In the genomic region with DNA sequence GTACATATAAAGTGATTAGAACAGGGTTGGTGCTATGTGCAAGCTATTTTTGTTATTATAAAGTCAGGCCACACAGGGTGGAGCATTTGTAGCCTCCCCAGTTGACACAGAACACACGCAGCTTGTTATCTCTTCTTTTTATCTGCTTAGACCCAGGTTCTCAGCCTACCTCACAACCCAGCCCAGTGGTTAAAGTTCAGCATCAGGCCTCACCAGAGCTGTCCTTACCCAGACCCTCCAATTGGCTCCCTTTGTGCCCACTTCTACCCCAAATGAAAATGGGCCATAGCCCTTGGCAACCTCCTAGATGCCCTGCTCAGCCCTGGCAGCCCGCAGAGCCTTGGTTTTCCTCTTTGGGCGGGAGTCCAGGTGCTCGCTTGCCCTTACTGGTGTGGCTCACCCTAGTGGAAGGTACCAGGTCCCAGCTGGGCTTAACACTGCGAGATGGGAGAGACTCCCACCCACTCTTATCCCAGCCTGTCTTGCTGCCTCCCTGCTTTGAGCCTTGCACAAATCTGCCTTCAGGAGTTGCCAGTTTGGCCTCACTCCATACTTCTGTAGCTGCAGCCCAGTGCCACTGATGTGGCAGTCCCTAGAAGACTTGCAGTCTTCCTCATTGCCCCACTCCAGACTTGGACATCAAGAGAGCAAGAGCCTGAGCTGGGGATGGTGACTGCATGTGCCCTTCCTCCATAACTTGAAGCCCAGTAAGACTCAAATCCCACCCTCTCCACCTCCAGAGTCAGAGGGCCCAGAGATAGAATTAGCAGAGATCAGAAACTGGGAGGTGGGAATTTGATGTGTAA, we compare ENCODE assay signal across 9 cellular contexts. TPM values are rescaled to one million over a fixed set of nuclear protein-coding genes. Genes with fewer than 3 reads are reported as not detected.
DNase-seq lines count a peak whose midpoint lies in the region; ATAC-seq and TF ChIP-seq lines count a peak whose summit lies in the region.
"Had no signal": no experiment of that assay in that cellular context is flagged by ENCODE, and none has a peak within 500 bp of the region (broad histone marks: within the 10 kb centered on the region; RNA-seq: fewer than 3 reads in every experiment).

No MANE protein-coding gene starts in this region.

- H3K4me1 Mint-ChIP-seq in immature natural killer cell = peaks cover 62 to 64% of the 10 kb centered on the region in 2 donors
- peaks cover 37 to 76% of the 10 kb centered on the region in 2 donors for H3K4me1 Mint-ChIP-seq in stimulated activated naive B cell treated with anti-CD40 and anti-IgM and Interleukin-4, amounts not matched to agents 10 μg/mL and 1 μg/mL and 100 μg/mL, for 72 hours

- ATAC-seq in stimulated activated naive B cell treated with anti-CD40 and anti-IgM and Interleukin-4, amounts not matched to agents 10 μg/mL and 1 μg/mL and 100 μg/mL, for 72 hours (replicated peaks) = no peak
- ATAC-seq in HG02884 (IDR thresholded peaks at IDR 0.05; ENCODE audit: unreplicated experiment) = no peak

- H3K9me3 ChIP-seq in WERI-Rb-1 (ENCODE audit: severe bottlenecking) = no peaks in the 10 kb centered on the region

- in situ Hi-C loops in ACHN (cut with HindIII; ENCODE audit: low pct_ligation_motif_present, low pct_unique_long_range_greater_than_20kb, low sequenced_read_pairs) = no loop called here

- peak overlapping the region; percentile 89 to 95 (median 93) for H3K27ac Mint-ChIP-seq in immature natural killer cell
- H3K27ac Mint-ChIP-seq in stimulated activated naive B cell treated with anti-CD40 and anti-IgM and Interleukin-4, amounts not matched to agents 10 μg/mL and 1 μg/mL and 100 μg/mL, for 72 hours = peak overlapping the region; percentile 77

- peaks cover 2 to 4% (median 3%) of the 10 kb centered on the region in 3 donors for H3K27me3 Mint-ChIP-seq in immature natural killer cell (ENCODE audit: low read depth in 3 of 3)
- H3K27me3 Mint-ChIP-seq in stimulated activated naive B cell treated with anti-CD40 and anti-IgM and Interleukin-4, amounts not matched to agents 10 μg/mL and 1 μg/mL and 100 μg/mL, for 72 hours = no peaks in the 10 kb centered on the region

- no peaks in the 10 kb centered on the region for H3K9me3 Mint-ChIP-seq in immature natural killer cell
- H3K9me3 Mint-ChIP-seq in stimulated activated naive B cell treated with anti-CD40 and anti-IgM and Interleukin-4, amounts not matched to agents 10 μg/mL and 1 μg/mL and 100 μg/mL, for 72 hours = peaks cover 0 to 2% of the 10 kb centered on the region in 2 donors

- peaks cover 25% of the 10 kb centered on the region for H3K36me3 ChIP-seq in WERI-Rb-1

- no peaks in the 10 kb centered on the region for H3K27me3 ChIP-seq in WERI-Rb-1 (ENCODE audit: insufficient read depth, low read depth, severe bottlenecking)

- H3K4me3 ChIP-seq in WERI-Rb-1 (ENCODE audit: low read depth, low read length) = no peak overlapping the region; the same call in 1 of the 2 replicates

- peaks cover 0 to 8% (median 4%) of the 10 kb centered on the region in 3 donors for H3K36me3 Mint-ChIP-seq in immature natural killer cell
- H3K36me3 Mint-ChIP-seq in stimulated activated naive B cell treated with anti-CD40 and anti-IgM and Interleukin-4, amounts not matched to agents 10 μg/mL and 1 μg/mL and 100 μg/mL, for 72 hours = peaks cover 15 to 46% of the 10 kb centered on the region in 2 donors

- DNase-seq in NCI-H748 (lab: John Stamatoyannopoulos, UW; ENCODE audit: unreplicated experiment) (peak; percentile 15), NCI-H748 treated with DMSO at 0.1 percent for 48 hours (lab: John Stamatoyannopoulos, UW) (no peak), WERI-Rb-1 (no peak), immature natural killer cell (no peak), ACHN (no peak), NCI-H2107 (lab: John Stamatoyannopoulos, UW) (no peak)
- DNase-seq in stimulated activated naive B cell treated with anti-CD40 and anti-IgM and Interleukin-4, amounts not matched to agents 10 μg/mL and 1 μg/mL and 100 μg/mL, for 72 hours = no peak
- DNase-seq: KBM-7 had no signal

- TF ChIP-seq CTCF in WERI-Rb-1 (IDR thresholded peaks at IDR 0.05; ENCODE audit: low read depth, low read length) = 0 out of 2 replicates have a peak, but pooled peaks have one; percentile 3

- H3K4me3 Mint-ChIP-seq in immature natural killer cell = peak overlapping the region; percentile 91 to 98 (median 94)
- peak overlapping the region; percentile 46 to 97 for H3K4me3 Mint-ChIP-seq in stimulated activated naive B cell treated with anti-CD40 and anti-IgM and Interleukin-4, amounts not matched to agents 10 μg/mL and 1 μg/mL and 100 μg/mL, for 72 hours

- H3K27ac ChIP-seq in WERI-Rb-1 = no peak overlapping the region

RNA-seq across cellular contexts. Expression of gene PIGS, which starts 1.2 kb away (rescaled TPM):
- polyA plus RNA-seq in immature natural killer cell = 100 to 1,000 TPM in 1 of 3 donors, 10 to 100 TPM in 2; 71.7 to 135 (median 96.8) TPM

RNA-seq across cellular contexts. Expression of gene ALDOC, which starts 4.2 kb away (rescaled TPM):
- 10 to 100 TPM; 50.9 to 80.1 (median 53.2) TPM for polyA plus RNA-seq in immature natural killer cell

RNA-seq across cellular contexts. Expression of gene UNC119, which starts 20.1 kb away (rescaled TPM):
- 10 to 100 TPM; 45.4 to 61.1 (median 50.4) TPM for polyA plus RNA-seq in immature natural killer cell

RNA-seq across cellular contexts. Expression of gene SPAG5, which starts 26.3 kb away (rescaled TPM):
- 1 to 10 TPM in 2 of 3 donors, under 1 TPM in 1; 0.73 to 4.1 (median 3.2) TPM for polyA plus RNA-seq in immature natural killer cell

RNA-seq across cellular contexts. Expression of gene RSKR, which starts 41.5 kb away (rescaled TPM):
- under 1 TPM in 1 of 3 donors, not detected in 2; 0.73 TPM for polyA plus RNA-seq in immature natural killer cell
